Comparison of ENCODE assay signal across 1 cellular context in the genomic region with DNA sequence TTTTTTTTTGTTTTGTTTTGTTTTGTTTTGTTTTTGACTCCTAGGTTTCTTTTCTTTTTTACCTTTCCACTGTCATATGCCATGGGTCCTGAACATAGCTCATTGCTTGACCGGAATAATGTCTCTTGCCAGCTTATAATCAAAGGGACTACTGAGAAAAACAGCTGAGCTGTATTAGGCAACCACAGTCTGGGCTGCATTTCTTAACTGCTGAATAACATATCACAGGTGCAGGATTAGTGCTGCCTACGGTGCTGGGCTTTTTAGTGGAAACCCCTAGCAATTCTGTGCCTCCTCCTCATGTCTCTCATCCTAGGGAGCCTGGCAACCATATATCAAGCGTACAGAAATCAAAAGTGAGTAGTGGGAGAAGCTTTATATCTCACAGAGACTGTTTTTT.
TF ChIP-seq lines count a peak whose summit lies in the region.

No MANE protein-coding gene starts in this region.

TF ChIP-seq in IMR-90, 13 proteins besides CTCF, POLR2A, EP300 and RAD21:
- TF ChIP-seq MAFK (IDR thresholded peaks at IDR 0.05; ENCODE audit: low read depth, low read length): no peak
- TF ChIP-seq, protein P1, sequence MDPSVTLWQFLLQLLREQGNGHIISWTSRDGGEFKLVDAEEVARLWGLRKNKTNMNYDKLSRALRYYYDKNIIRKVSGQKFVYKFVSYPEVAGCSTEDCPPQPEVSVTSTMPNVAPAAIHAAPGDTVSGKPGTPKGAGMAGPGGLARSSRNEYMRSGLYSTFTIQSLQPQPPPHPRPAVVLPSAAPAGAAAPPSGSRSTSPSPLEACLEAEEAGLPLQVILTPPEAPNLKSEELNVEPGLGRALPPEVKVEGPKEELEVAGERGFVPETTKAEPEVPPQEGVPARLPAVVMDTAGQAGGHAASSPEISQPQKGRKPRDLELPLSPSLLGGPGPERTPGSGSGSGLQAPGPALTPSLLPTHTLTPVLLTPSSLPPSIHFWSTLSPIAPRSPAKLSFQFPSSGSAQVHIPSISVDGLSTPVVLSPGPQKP (IDR thresholded peaks at IDR 0.05; ENCODE audit: borderline replicate concordance, low read depth, low read length): no peak
- TF ChIP-seq SMC3 (IDR thresholded peaks at IDR 0.05; ENCODE audit: low read depth, low read length): no peak
- no peak for TF ChIP-seq RFX5 (IDR thresholded peaks at IDR 0.05; ENCODE audit: low read depth, low read length)
